In the genomic region with DNA sequence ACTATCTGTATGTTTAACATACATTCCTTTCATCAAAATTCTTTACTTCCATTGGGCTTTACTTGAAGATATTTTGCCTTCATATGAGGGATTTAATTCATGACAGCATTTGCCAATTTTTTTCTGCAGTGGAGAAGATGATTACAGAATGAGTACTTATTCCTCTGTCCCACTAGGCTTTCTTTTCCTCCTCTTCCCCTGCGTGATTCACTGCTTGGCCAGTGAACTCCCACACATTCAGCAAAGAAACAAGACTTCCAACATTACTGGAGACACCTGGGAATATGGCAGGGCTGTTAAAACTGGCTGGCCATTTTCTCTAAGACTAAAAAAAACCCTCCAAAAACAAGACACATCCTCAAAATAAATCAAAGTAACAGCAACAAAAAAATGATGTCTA, we compare ENCODE assay signal across 17 cellular contexts.
DNase-seq lines count a peak whose midpoint lies in the region; ATAC-seq and TF ChIP-seq lines count a peak whose summit lies in the region.
"Had no signal": no experiment of that assay in that cellular context is flagged by ENCODE, and none has a peak within 500 bp of the region (broad histone marks: within the 10 kb centered on the region; RNA-seq: fewer than 3 reads in every experiment).

No MANE protein-coding gene starts in this region.

- TF ChIP-seq CTCF in fibroblast of the aortic adventitia (IDR thresholded peaks at IDR 0.05; ENCODE audit: insufficient read depth, low read length), result no peak

- no peaks in the 10 kb centered on the region for H3K27me3 ChIP-seq in adipocyte (replicated peaks; ENCODE audit: control insufficient read depth, insufficient read depth, low read length)
- H3K27me3 ChIP-seq: pancreas, tibial artery had no signal

- H3K36me3 ChIP-seq in adipocyte (ENCODE audit: control insufficient read depth, insufficient read depth, low read length, severe bottlenecking), result no peaks in the 10 kb centered on the region
- H3K36me3 ChIP-seq: pancreas, tibial artery had no signal

- H3K4me3 ChIP-seq in adipocyte (ENCODE audit: low read length), result no peak overlapping the region
- H3K4me3 ChIP-seq in fibroblast of the aortic adventitia (ENCODE audit: low read depth, low read length), result no peak overlapping the region
- H3K4me3 ChIP-seq: pancreas, tibial artery had no signal

- DNase-seq in HCEC 1CT (peak; percentile 20), adipocyte (ENCODE audit: low read depth) (peak; percentile 42), fibroblast of the aortic adventitia (ENCODE audit: low read depth) (peak; percentile 77), stromal cell of bone marrow (ENCODE audit: low read depth) (peak; percentile 90), left lobe of liver (ENCODE audit: low spot score) (no peak)
- no peak for DNase-seq in activated CD4-positive, alpha-beta T cell treated with anti-CD3 and anti-CD28 coated beads, Interleukin-2, amount 50 U/mL, for 1 hour
- no peak for DNase-seq in stimulated activated CD4-positive, alpha-beta T cell treated with anti-CD3 and anti-CD28 coated beads, Interleukin-4, amount 100 ng/mL, for 1 hour
- DNase-seq: Caco-2; hypothalamus; natural killer cell; NCI-H146; NCI-H2171; NCI-H69; pancreas; small intestine; stimulated activated naive CD8-positive, alpha-beta T cell treated with anti-CD3 and anti-CD28 coated beads, Interleukin-15, Interleukin-2, amounts not matched to agents 100 U/mL and 50 U/mL, for 24 hours; tibial artery had no signal

- ATAC-seq in left lobe of liver, result no peak
- ATAC-seq: natural killer cell; pancreas; stimulated activated naive CD8-positive, alpha-beta T cell treated with anti-CD3 and anti-CD28 coated beads, Interleukin-15, Interleukin-2, amounts not matched to agents 100 U/mL and 50 U/mL, for 24 hours had no signal

- H3K9me3 ChIP-seq in adipocyte (ENCODE audit: control insufficient read depth, low read length), result peaks cover 9% of the 10 kb centered on the region
- H3K9me3 ChIP-seq: Caco-2, pancreas, tibial artery had no signal

- peaks cover 18% of the 10 kb centered on the region for H3K4me1 ChIP-seq in adipocyte (ENCODE audit: control insufficient read depth, insufficient read depth, low read length)
- H3K4me1 ChIP-seq: Caco-2, pancreas, tibial artery had no signal

- no peak overlapping the region for H3K9ac ChIP-seq in adipocyte (ENCODE audit: low read length)

Comparison
In these comparisons a context has a peak if more than half of its experiments do, and no peak if none do; other contexts are left out.
1. DNase-seq: peak in HCEC 1CT (single experiment), adipocyte (single experiment), fibroblast of the aortic adventitia (single experiment) and stromal cell of bone marrow (single experiment); none in left lobe of liver (single experiment), activated CD4-positive, alpha-beta T cell treated with anti-CD3 and anti-CD28 coated beads, Interleukin-2, amount 50 U/mL, for 1 hour (single experiment) and stimulated activated CD4-positive, alpha-beta T cell treated with anti-CD3 and anti-CD28 coated beads, Interleukin-4, amount 100 ng/mL, for 1 hour (single experiment).